14 cellular contexts compared by ENCODE assay signal in genomic region chr21:15206514-15206913, GRCh38.
DNase-seq lines count a peak whose midpoint lies in the region; ATAC-seq lines count a peak whose summit lies in the region.
"Had no signal": no experiment of that assay in that cellular context is flagged by ENCODE, and none has a peak within 500 bp of the region (broad histone marks: within the 10 kb centered on the region; RNA-seq: fewer than 3 reads in every experiment).

No MANE protein-coding gene starts in this region.

- intact Hi-C loops in sciatic nerve (cut with DNase I) = no loop called here

- no peak for DNase-seq in memory B cell (ENCODE audit: low spot score in 2 of 2)
- DNase-seq in MG63 = no peak
- DNase-seq in activated T-cell treated with anti-CD3 and anti-CD28 coated beads, Interleukin-2, amount 50 U/mL, for 48 hours = no peak
- DNase-seq in stimulated activated CD4-positive, alpha-beta T cell treated with anti-CD3 and anti-CD28 coated beads, Interleukin-4, amount 100 ng/mL, for 4 hours = no peak
- DNase-seq in sciatic nerve (ENCODE audit: low spot score) = no peak
- DNase-seq: cerebellar nuclear complex; kidney glomerular epithelial cell; pancreas; PC-9; stimulated activated CD4-positive, alpha-beta T cell treated with anti-CD3 and anti-CD28 coated beads, Interleukin-4, amount 100 ng/mL, for 24 hours; tibial artery had no signal

- ATAC-seq in GM18519 (IDR thresholded peaks at IDR 0.05; ENCODE audit: low FRiP score, unreplicated experiment) = peak; percentile 96
- peak; percentile 85 for ATAC-seq in GM21717 (IDR thresholded peaks at IDR 0.05; ENCODE audit: unreplicated experiment)
- ATAC-seq in HG03520 (IDR thresholded peaks at IDR 0.05; ENCODE audit: unreplicated experiment) = peak; percentile 83
- peak; percentile 74 for ATAC-seq in memory B cell (ENCODE audit: low read depth)
- no peak for ATAC-seq in sciatic nerve

- H3K4me3 ChIP-seq in MG63 = no peak overlapping the region
- H3K4me3 ChIP-seq: pancreas, PC-9, tibial artery had no signal

- H3K36me3 Mint-ChIP-seq in memory B cell = no peaks in the 10 kb centered on the region

- peaks cover 14% of the 10 kb centered on the region for H3K27me3 Mint-ChIP-seq in memory B cell

- H3K4me1 Mint-ChIP-seq in memory B cell = peaks cover 14% of the 10 kb centered on the region

- no peaks in the 10 kb centered on the region for H3K36me3 ChIP-seq in MG63
- H3K36me3 ChIP-seq: pancreas, tibial artery had no signal

- no peak overlapping the region for H3K27ac Mint-ChIP-seq in memory B cell

- H3K9me3 Mint-ChIP-seq in memory B cell = no peaks in the 10 kb centered on the region

- peak overlapping the region; percentile 3 for H3K4me3 Mint-ChIP-seq in memory B cell

- no peaks in the 10 kb centered on the region for H3K9me3 ChIP-seq in MG63
- H3K9me3 ChIP-seq: pancreas, tibial artery had no signal

- no peaks in the 10 kb centered on the region for H3K27me3 ChIP-seq in MG63
- H3K27me3 ChIP-seq: pancreas, tibial artery had no signal
